ENCODE assay signal across 15 cellular contexts in genomic region chr20:2871111-2871465, GRCh38. TPM values are rescaled to one million over a fixed set of nuclear protein-coding genes. Genes with fewer than 3 reads are reported as not detected.
DNase-seq lines count a peak whose midpoint lies in the region; ATAC-seq and TF ChIP-seq lines count a peak whose summit lies in the region.
"Had no signal": no experiment of that assay in that cellular context is flagged by ENCODE, and none has a peak within 500 bp of the region (broad histone marks: within the 10 kb centered on the region; RNA-seq: fewer than 3 reads in every experiment).

No MANE protein-coding gene starts in this region.

- ATAC-seq in activated T-helper 17 cell treated with anti-CD3 and anti-CD28 coated beads, Interleukin-2, amount 50 U/mL, for 72 hours (replicated peaks), result no peak
- no peak for ATAC-seq in activated CD4-positive, CD25-positive, alpha-beta regulatory T cell treated with anti-CD3 and anti-CD28 coated beads, Interleukin-2, amount 50 U/mL, for 24 hours

- H3K4me1 Mint-ChIP-seq in activated T-helper 17 cell treated with anti-CD3 and anti-CD28 coated beads, Interleukin-2, amount 50 U/mL, for 72 hours, result peaks cover 33% of the 10 kb centered on the region
- peaks cover 28% of the 10 kb centered on the region for H3K4me1 Mint-ChIP-seq in type B pancreatic cell (ENCODE audit: unreplicated experiment)

- H3K9me3 Mint-ChIP-seq in activated T-helper 17 cell treated with anti-CD3 and anti-CD28 coated beads, Interleukin-2, amount 50 U/mL, for 72 hours, result no peaks in the 10 kb centered on the region
- H3K9me3 Mint-ChIP-seq in type B pancreatic cell, result no peaks in the 10 kb centered on the region

- peaks cover 11% of the 10 kb centered on the region for H3K36me3 Mint-ChIP-seq in activated T-helper 17 cell treated with anti-CD3 and anti-CD28 coated beads, Interleukin-2, amount 50 U/mL, for 72 hours (ENCODE audit: low read depth)
- peaks cover under 1% of the 10 kb centered on the region for H3K36me3 Mint-ChIP-seq in type B pancreatic cell

- peak; percentile 18 for DNase-seq in stimulated activated CD4-positive, alpha-beta T cell treated with anti-CD3 and anti-CD28 coated beads, Interleukin-15, amount 100 ng/mL, for 24 hours
- DNase-seq in stimulated activated CD4-positive, alpha-beta T cell treated with anti-CD3 and anti-CD28 coated beads, Interleukin-2, amount 100 ng/mL, for 24 hours, result no peak
- DNase-seq in kidney tubule cell (ENCODE audit: low spot score) (peak; percentile 16), type B pancreatic cell (ENCODE audit: extremely low spot score, unreplicated experiment) (no peak), hypothalamus (lab: John Stamatoyannopoulos, UW) (no peak)
- no peak for DNase-seq in activated CD4-positive, CD25-positive, alpha-beta regulatory T cell treated with anti-CD3 and anti-CD28 coated beads, Interleukin-2, amount 50 U/mL, for 72 hours
- DNase-seq: kidney; NCI-H526; occipital lobe; stimulated activated CD4-positive, alpha-beta T cell treated with anti-CD3 and anti-CD28 coated beads, Interleukin-4, amount 100 ng/mL, for 1 hour had no signal

- no peaks in the 10 kb centered on the region for H3K27me3 Mint-ChIP-seq in activated T-helper 17 cell treated with anti-CD3 and anti-CD28 coated beads, Interleukin-2, amount 50 U/mL, for 72 hours
- peaks cover 30% of the 10 kb centered on the region for H3K27me3 Mint-ChIP-seq in type B pancreatic cell

- no peak for TF ChIP-seq CTCF in type B pancreatic cell (conservative IDR thresholded peaks at IDR 0.05)

- no peak overlapping the region for H3K27ac Mint-ChIP-seq in activated T-helper 17 cell treated with anti-CD3 and anti-CD28 coated beads, Interleukin-2, amount 50 U/mL, for 72 hours
- H3K27ac Mint-ChIP-seq in type B pancreatic cell, result no peak overlapping the region

- peak overlapping the region; percentile 96 for H3K4me3 Mint-ChIP-seq in activated T-helper 17 cell treated with anti-CD3 and anti-CD28 coated beads, Interleukin-2, amount 50 U/mL, for 72 hours
- peak overlapping the region; percentile 41 for H3K4me3 Mint-ChIP-seq in type B pancreatic cell

RNA-seq across cellular contexts. Expression of gene PTPRA, which starts 2.2 kb away (rescaled TPM):
- 10 to 100 TPM; 40.0 to 46.5 TPM for total RNA-seq in activated T-helper 17 cell treated with anti-CD3 and anti-CD28 coated beads, Interleukin-2, amount 50 U/mL, for 72 hours
- 50.5 and 73.8 TPM in 2 replicates for total RNA-seq in type B pancreatic cell (ENCODE audit: low replicate concordance)

RNA-seq across cellular contexts. Expression of gene VPS16, which starts 30.5 kb away (rescaled TPM):
- total RNA-seq in activated T-helper 17 cell treated with anti-CD3 and anti-CD28 coated beads, Interleukin-2, amount 50 U/mL, for 72 hours, result 10 to 100 TPM; 37.2 to 45.4 TPM
- 31.8 and 49.9 TPM in 2 replicates for total RNA-seq in type B pancreatic cell (ENCODE audit: low replicate concordance)

RNA-seq across cellular contexts. Expression of gene PCED1A, which starts 30.6 kb away (rescaled TPM):
- total RNA-seq in activated T-helper 17 cell treated with anti-CD3 and anti-CD28 coated beads, Interleukin-2, amount 50 U/mL, for 72 hours, result 10 to 100 TPM; 15.0 to 38.5 TPM
- total RNA-seq in type B pancreatic cell (ENCODE audit: low replicate concordance), result 47.5 and 79.6 TPM in 2 replicates

RNA-seq across cellular contexts. Expression of gene TMEM239, which starts 54.9 kb away (rescaled TPM):
- not detected for total RNA-seq in activated T-helper 17 cell treated with anti-CD3 and anti-CD28 coated beads, Interleukin-2, amount 50 U/mL, for 72 hours
- not detected in 2 replicates for total RNA-seq in type B pancreatic cell (ENCODE audit: low replicate concordance)
- total RNA-seq: bronchial epithelial cell, esophagus muscularis mucosa, kidney, occipital lobe, thoracic aorta had no signal

RNA-seq across cellular contexts. Expression of gene C20orf141, which starts 56.3 kb away (rescaled TPM):
- not detected for total RNA-seq in activated T-helper 17 cell treated with anti-CD3 and anti-CD28 coated beads, Interleukin-2, amount 50 U/mL, for 72 hours
- total RNA-seq in type B pancreatic cell (ENCODE audit: low replicate concordance), result not detected in 2 replicates
- total RNA-seq: bronchial epithelial cell, esophagus muscularis mucosa, kidney, occipital lobe, thoracic aorta had no signal

Comparison
In these comparisons a context has a peak if more than half of its experiments do, and no peak if none do; other contexts are left out.
1. DNase-seq: peak in stimulated activated CD4-positive, alpha-beta T cell treated with anti-CD3 and anti-CD28 coated beads, Interleukin-15, amount 100 ng/mL, for 24 hours (single experiment) and kidney tubule cell (single experiment); none in stimulated activated CD4-positive, alpha-beta T cell treated with anti-CD3 and anti-CD28 coated beads, Interleukin-2, amount 100 ng/mL, for 24 hours (0 of 2), type B pancreatic cell (single experiment), hypothalamus (0 of 51) and activated CD4-positive, CD25-positive, alpha-beta regulatory T cell treated with anti-CD3 and anti-CD28 coated beads, Interleukin-2, amount 50 U/mL, for 72 hours (single experiment).